Comparison of ENCODE assay signal across 16 cellular contexts in the genomic region with DNA sequence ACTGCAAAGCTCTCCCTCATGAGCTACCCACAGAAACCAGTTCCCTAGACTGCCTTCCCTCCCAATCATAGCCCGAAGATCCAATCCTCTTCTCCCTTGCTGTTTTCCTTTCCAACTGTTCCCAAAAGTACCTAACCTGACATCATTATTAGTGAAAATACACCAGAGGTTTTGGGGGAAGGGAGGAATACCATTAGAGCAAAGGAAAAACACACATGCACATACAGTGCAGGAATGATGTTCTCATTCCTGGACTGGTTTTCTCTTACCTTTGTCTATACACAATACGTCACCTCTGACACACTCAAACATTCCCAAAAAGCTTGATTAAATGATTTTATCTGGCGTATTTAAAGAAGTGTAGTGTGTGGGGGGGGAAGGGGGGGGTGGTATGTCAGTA. TPM values are rescaled to one million over a fixed set of nuclear protein-coding genes. Genes with fewer than 3 reads are reported as not detected.
DNase-seq lines count a peak whose midpoint lies in the region; ATAC-seq, FAIRE-seq and TF ChIP-seq lines count a peak whose summit lies in the region.
"Had no signal": no experiment of that assay in that cellular context is flagged by ENCODE, and none has a peak within 500 bp of the region (broad histone marks: within the 10 kb centered on the region; RNA-seq: fewer than 3 reads in every experiment).

No MANE protein-coding gene starts in this region.

- H3K36me3 Mint-ChIP-seq in activated CD4-positive, alpha-beta memory T cell treated with anti-CD3 and anti-CD28 coated beads, Interleukin-2, amount 10 ng/mL, durations not matched to agents 7 days and 5 days (ENCODE audit: low read depth) = no peaks in the 10 kb centered on the region
- H3K36me3 Mint-ChIP-seq in activated CD4-positive, alpha-beta memory T cell treated with anti-CD3 and anti-CD28 coated beads for 36 hours = no peaks in the 10 kb centered on the region
- H3K36me3 Mint-ChIP-seq in activated naive CD8-positive, alpha-beta T cell treated with anti-CD3 and anti-CD28 coated beads, Interleukin-2, amount 10 ng/mL, durations not matched to agents 7 days and 5 days = peaks cover 16% of the 10 kb centered on the region
- H3K36me3 Mint-ChIP-seq in natural killer cell treated with Interleukin-12 subunit alpha and Interleukin-12 subunit beta and Interleukin-15 and Interleukin-18, amount 100 ng/mL, for 72 hours = no peaks in the 10 kb centered on the region
- H3K36me3 Mint-ChIP-seq: memory B cell had no signal

- H3K27me3 Mint-ChIP-seq in activated CD4-positive, alpha-beta memory T cell treated with anti-CD3 and anti-CD28 coated beads, Interleukin-2, amount 10 ng/mL, durations not matched to agents 7 days and 5 days = no peaks in the 10 kb centered on the region
- H3K27me3 Mint-ChIP-seq in activated CD4-positive, alpha-beta memory T cell treated with anti-CD3 and anti-CD28 coated beads for 36 hours = no peaks in the 10 kb centered on the region
- H3K27me3 Mint-ChIP-seq in activated naive CD8-positive, alpha-beta T cell treated with anti-CD3 and anti-CD28 coated beads, Interleukin-2, amount 10 ng/mL, durations not matched to agents 7 days and 5 days = peaks cover 5% of the 10 kb centered on the region
- H3K27me3 Mint-ChIP-seq in natural killer cell treated with Interleukin-12 subunit alpha and Interleukin-12 subunit beta and Interleukin-15 and Interleukin-18, amount 100 ng/mL, for 72 hours = no peaks in the 10 kb centered on the region
- H3K27me3 Mint-ChIP-seq: memory B cell had no signal

- peak overlapping the region; percentile 1 for H3K4me3 Mint-ChIP-seq in activated CD4-positive, alpha-beta memory T cell treated with anti-CD3 and anti-CD28 coated beads, Interleukin-2, amount 10 ng/mL, durations not matched to agents 7 days and 5 days
- H3K4me3 Mint-ChIP-seq in activated CD4-positive, alpha-beta memory T cell treated with anti-CD3 and anti-CD28 coated beads for 36 hours = no peak overlapping the region
- H3K4me3 Mint-ChIP-seq in activated naive CD8-positive, alpha-beta T cell treated with anti-CD3 and anti-CD28 coated beads, Interleukin-2, amount 10 ng/mL, durations not matched to agents 7 days and 5 days = peak overlapping the region; percentile 74
- peak overlapping the region; percentile 84 for H3K4me3 Mint-ChIP-seq in natural killer cell treated with Interleukin-12 subunit alpha and Interleukin-12 subunit beta and Interleukin-15 and Interleukin-18, amount 100 ng/mL, for 72 hours
- H3K4me3 Mint-ChIP-seq: activated T-helper 1 cell treated with anti-CD3 and anti-CD28 coated beads, Interleukin-12 subunit alpha, Interleukin-12 subunit beta, Interleukin-2, Interleukin-4 antibody, amounts not matched to agents 30 ng/mL and 10 ng/mL and 1 ng/mL, durations not matched to agents 14 hours and 24 hours and 36 hours; memory B cell; nephron had no signal

- intact Hi-C loops in activated CD4-positive, alpha-beta memory T cell treated with anti-CD3 and anti-CD28 coated beads for 36 hours (cut with micrococcal nuclease) = no loop called here

- FAIRE-seq in H54 (lab: Jason Lieb, UNC) = peak; percentile 61

- no peak for ATAC-seq in activated naive CD8-positive, alpha-beta T cell treated with anti-CD3 and anti-CD28 coated beads, Interleukin-2, amount 10 ng/mL, durations not matched to agents 7 days and 5 days (ENCODE audit: low read depth)
- ATAC-seq in natural killer cell treated with Interleukin-12 subunit alpha and Interleukin-12 subunit beta and Interleukin-15 and Interleukin-18, amount 100 ng/mL, for 72 hours = no peak
- no peak for ATAC-seq in HG03175 (IDR thresholded peaks at IDR 0.05; ENCODE audit: unreplicated experiment)

- H3K9me3 Mint-ChIP-seq in activated CD4-positive, alpha-beta memory T cell treated with anti-CD3 and anti-CD28 coated beads, Interleukin-2, amount 10 ng/mL, durations not matched to agents 7 days and 5 days = no peaks in the 10 kb centered on the region
- H3K9me3 Mint-ChIP-seq in activated CD4-positive, alpha-beta memory T cell treated with anti-CD3 and anti-CD28 coated beads for 36 hours = no peaks in the 10 kb centered on the region
- H3K9me3 Mint-ChIP-seq in activated naive CD8-positive, alpha-beta T cell treated with anti-CD3 and anti-CD28 coated beads, Interleukin-2, amount 10 ng/mL, durations not matched to agents 7 days and 5 days = no peaks in the 10 kb centered on the region
- peaks cover 3% of the 10 kb centered on the region for H3K9me3 Mint-ChIP-seq in natural killer cell treated with Interleukin-12 subunit alpha and Interleukin-12 subunit beta and Interleukin-15 and Interleukin-18, amount 100 ng/mL, for 72 hours
- H3K9me3 Mint-ChIP-seq: activated T-helper 1 cell treated with anti-CD3 and anti-CD28 coated beads, Interleukin-12 subunit alpha, Interleukin-12 subunit beta, Interleukin-2, Interleukin-4 antibody, amounts not matched to agents 30 ng/mL and 10 ng/mL and 1 ng/mL, durations not matched to agents 14 hours and 24 hours and 36 hours; memory B cell; nephron had no signal

- H3K27ac Mint-ChIP-seq in activated CD4-positive, alpha-beta memory T cell treated with anti-CD3 and anti-CD28 coated beads, Interleukin-2, amount 10 ng/mL, durations not matched to agents 7 days and 5 days = no peak overlapping the region
- H3K27ac Mint-ChIP-seq in activated CD4-positive, alpha-beta memory T cell treated with anti-CD3 and anti-CD28 coated beads for 36 hours = no peak overlapping the region
- peak overlapping the region; percentile 72 for H3K27ac Mint-ChIP-seq in activated naive CD8-positive, alpha-beta T cell treated with anti-CD3 and anti-CD28 coated beads, Interleukin-2, amount 10 ng/mL, durations not matched to agents 7 days and 5 days
- H3K27ac Mint-ChIP-seq in natural killer cell treated with Interleukin-12 subunit alpha and Interleukin-12 subunit beta and Interleukin-15 and Interleukin-18, amount 100 ng/mL, for 72 hours = peak overlapping the region; percentile 82 to 86
- H3K27ac Mint-ChIP-seq: activated T-helper 1 cell treated with anti-CD3 and anti-CD28 coated beads, Interleukin-12 subunit alpha, Interleukin-12 subunit beta, Interleukin-2, Interleukin-4 antibody, amounts not matched to agents 30 ng/mL and 10 ng/mL and 1 ng/mL, durations not matched to agents 14 hours and 24 hours and 36 hours; memory B cell; nephron had no signal

- POLR2A ChIA-PET in activated CD4-positive, alpha-beta memory T cell treated with anti-CD3 and anti-CD28 coated beads, Interleukin-2, amount 10 ng/mL, durations not matched to agents 7 days and 5 days (lab: Charles Lee) = no interaction called here
- POLR2A ChIA-PET in activated CD4-positive, alpha-beta memory T cell treated with anti-CD3 and anti-CD28 coated beads for 36 hours (lab: Charles Lee) = no interaction called here
- POLR2A ChIA-PET in activated naive CD8-positive, alpha-beta T cell treated with anti-CD3 and anti-CD28 coated beads, Interleukin-2, amount 10 ng/mL, durations not matched to agents 7 days and 5 days (lab: Charles Lee) = interaction anchor here (1.1 to 2.3 kb wide), 2 partner anchors 13 to 16 kb away, joined by 3 to 8 read pairs; no protein-coding TSS in a partner anchor

- peaks cover 8% of the 10 kb centered on the region for H3K4me1 Mint-ChIP-seq in activated CD4-positive, alpha-beta memory T cell treated with anti-CD3 and anti-CD28 coated beads, Interleukin-2, amount 10 ng/mL, durations not matched to agents 7 days and 5 days
- H3K4me1 Mint-ChIP-seq in activated CD4-positive, alpha-beta memory T cell treated with anti-CD3 and anti-CD28 coated beads for 36 hours (ENCODE audit: low read depth) = no peaks in the 10 kb centered on the region
- H3K4me1 Mint-ChIP-seq in activated naive CD8-positive, alpha-beta T cell treated with anti-CD3 and anti-CD28 coated beads, Interleukin-2, amount 10 ng/mL, durations not matched to agents 7 days and 5 days = peaks cover 31% of the 10 kb centered on the region
- H3K4me1 Mint-ChIP-seq in natural killer cell treated with Interleukin-12 subunit alpha and Interleukin-12 subunit beta and Interleukin-15 and Interleukin-18, amount 100 ng/mL, for 72 hours (ENCODE audit: low read depth in 2 of 2) = peaks cover 41 to 50% of the 10 kb centered on the region in 2 donors
- H3K4me1 Mint-ChIP-seq: nephron had no signal

- TF ChIP-seq POLR2A in H54 (IDR thresholded peaks at IDR 0.05; ENCODE audit: low read depth, low read length) = no peak

- CTCF ChIA-PET in activated CD4-positive, alpha-beta memory T cell treated with anti-CD3 and anti-CD28 coated beads, Interleukin-2, amount 10 ng/mL, durations not matched to agents 7 days and 5 days (lab: Charles Lee) = no interaction called here
- CTCF ChIA-PET in activated CD4-positive, alpha-beta memory T cell treated with anti-CD3 and anti-CD28 coated beads for 36 hours (lab: Charles Lee) = interaction anchor here (0.7 kb wide), 1 partner anchor 8 kb away, joined by 3 read pairs; no protein-coding TSS in a partner anchor

- no peak for DNase-seq in activated CD4-positive, alpha-beta memory T cell treated with anti-CD3 and anti-CD28 coated beads, Interleukin-2, amount 10 ng/mL, durations not matched to agents 7 days and 5 days
- no peak for DNase-seq in activated CD4-positive, alpha-beta memory T cell treated with anti-CD3 and anti-CD28 coated beads for 36 hours
- DNase-seq in H54 (ENCODE audit: insufficient read length, low spot score) = no peak
- DNase-seq in activated naive CD8-positive, alpha-beta T cell treated with anti-CD3 and anti-CD28 coated beads, Interleukin-2, amount 10 ng/mL, durations not matched to agents 7 days and 5 days = no peak
- no peak for DNase-seq in natural killer cell treated with Interleukin-12 subunit alpha and Interleukin-12 subunit beta and Interleukin-15 and Interleukin-18, amount 100 ng/mL, for 72 hours (ENCODE audit: low spot score)
- DNase-seq in NCI-H510A treated with DMSO at 0.1 percent for 48 hours (lab: John Stamatoyannopoulos, UW) = no peak
- DNase-seq in activated gamma-delta T cell (lab: John Stamatoyannopoulos, UW) = no peak
- DNase-seq: activated CD4-positive, alpha-beta T cell treated with anti-CD3 and anti-CD28 coated beads, Interleukin-2, amount 50 U/mL, for 1 hour; anterior cingulate cortex; DMS 273 treated with DMSO at 0.1 percent for 48 hours; islet precursor cell; NCI-H1436 had no signal

RNA-seq across cellular contexts. Expression of a gene that starts 46.2 kb away (rescaled TPM):
- 1 to 10 TPM; 4.2 to 6.0 TPM for total RNA-seq in activated CD4-positive, alpha-beta memory T cell treated with anti-CD3 and anti-CD28 coated beads, Interleukin-2, amount 10 ng/mL, durations not matched to agents 7 days and 5 days
- total RNA-seq in activated CD4-positive, alpha-beta memory T cell treated with anti-CD3 and anti-CD28 coated beads for 36 hours = 1 to 10 TPM; 8.1 to 9.1 TPM
- 10 to 100 TPM; 18.7 to 20.6 TPM for total RNA-seq in activated naive CD8-positive, alpha-beta T cell treated with anti-CD3 and anti-CD28 coated beads, Interleukin-2, amount 10 ng/mL, durations not matched to agents 7 days and 5 days
- 10 to 100 TPM; 48.3 to 80.0 TPM for total RNA-seq in natural killer cell treated with Interleukin-12 subunit alpha and Interleukin-12 subunit beta and Interleukin-15 and Interleukin-18, amount 100 ng/mL, for 72 hours

Comparison
In these comparisons a context has a peak if more than half of its experiments do, and no peak if none do; other contexts are left out.
1. H3K27ac Mint-ChIP-seq: peak in activated naive CD8-positive, alpha-beta T cell treated with anti-CD3 and anti-CD28 coated beads, Interleukin-2, amount 10 ng/mL, durations not matched to agents 7 days and 5 days (single experiment) and natural killer cell treated with Interleukin-12 subunit alpha and Interleukin-12 subunit beta and Interleukin-15 and Interleukin-18, amount 100 ng/mL, for 72 hours (2 of 2); none in activated CD4-positive, alpha-beta memory T cell treated with anti-CD3 and anti-CD28 coated beads, Interleukin-2, amount 10 ng/mL, durations not matched to agents 7 days and 5 days (single experiment) and activated CD4-positive, alpha-beta memory T cell treated with anti-CD3 and anti-CD28 coated beads for 36 hours (single experiment).